Comparison of ENCODE assay signal across 12 cellular contexts in the genomic region with DNA sequence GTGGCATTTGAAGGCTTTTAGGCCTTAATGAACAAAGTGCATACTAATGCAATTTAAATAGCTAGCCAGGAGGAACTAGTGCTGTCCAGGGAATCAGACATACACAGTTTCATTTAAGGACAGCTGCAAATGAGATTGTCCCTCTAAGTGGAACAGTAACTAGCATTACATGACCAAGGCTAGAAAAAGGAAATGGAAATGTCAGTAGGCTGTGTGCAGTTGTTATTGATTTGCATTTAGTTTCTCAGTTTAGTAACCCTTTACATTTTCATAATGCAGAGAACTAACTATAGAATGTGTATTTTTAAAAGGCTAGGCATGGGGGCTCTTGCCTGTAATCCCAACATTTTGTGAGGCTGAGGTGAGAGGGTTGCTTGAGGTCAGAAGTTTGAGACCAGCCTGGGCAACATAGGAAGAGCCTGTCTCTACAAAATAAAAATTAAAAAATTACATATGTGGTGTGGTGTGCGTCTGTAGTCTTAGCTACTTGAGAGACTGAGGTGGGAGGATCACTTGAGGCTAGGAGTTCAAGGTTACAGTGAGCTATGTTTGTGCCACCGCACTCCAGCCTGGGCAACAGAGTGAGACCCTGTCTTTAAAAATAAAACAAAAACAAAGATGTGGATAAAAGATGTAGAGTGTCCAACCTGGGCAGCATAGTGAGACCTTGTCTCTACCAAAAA.
DNase-seq lines count a peak whose midpoint lies in the region; ATAC-seq and TF ChIP-seq lines count a peak whose summit lies in the region.
"Had no signal": no experiment of that assay in that cellular context is flagged by ENCODE, and none has a peak within 500 bp of the region (broad histone marks: within the 10 kb centered on the region; RNA-seq: fewer than 3 reads in every experiment).

No MANE protein-coding gene starts in this region.

- H3K9me3 ChIP-seq in esophagus muscularis mucosa = no peaks in the 10 kb centered on the region
- H3K9me3 ChIP-seq: prostate gland, SK-N-SH had no signal

- H3K4me3 ChIP-seq in esophagus muscularis mucosa = no peak overlapping the region
- H3K4me3 ChIP-seq: prostate gland had no signal

- TF ChIP-seq POLR2A in esophagus muscularis mucosa (IDR thresholded peaks at IDR 0.05; ENCODE audit: low read depth) = no peak

- H3K36me3 Mint-ChIP-seq in CD14-positive monocyte = peaks cover 70 to 73% of the 10 kb centered on the region in 2 donors
- H3K36me3 Mint-ChIP-seq in nephron progenitor cell (ENCODE audit: low read depth) = peaks cover 43% of the 10 kb centered on the region

- H3K27ac Mint-ChIP-seq in CD14-positive monocyte (peak overlapping the region in 4 of 7 donors; percentile 5 to 54 (median 35)), nephron progenitor cell (no peak overlapping the region)

- intact Hi-C loops in CD14-positive monocyte (cut with micrococcal nuclease) = no loop called here
- intact Hi-C loops in esophagus muscularis mucosa (cut with DNase I) = no loop called here

- H3K4me1 ChIP-seq in esophagus muscularis mucosa = peaks cover 0 to 10% (median 9%) of the 10 kb centered on the region in 4 donors
- H3K4me1 ChIP-seq: prostate gland had no signal

- no peak for TF ChIP-seq CTCF in CD14-positive monocyte (IDR thresholded peaks at IDR 0.05)
- no peak for TF ChIP-seq CTCF in esophagus muscularis mucosa (IDR thresholded peaks at IDR 0.05)
- TF ChIP-seq CTCF in nephron progenitor cell (IDR thresholded peaks at IDR 0.05) = no peak

- no peak for TF ChIP-seq EP300 in esophagus muscularis mucosa (IDR thresholded peaks at IDR 0.05)

- in situ Hi-C loops in KBM-7 (cut with MboI; ENCODE audit: low pct_unique_long_range_greater_than_20kb, low sequenced_read_pairs) = no loop called here

- 93% methylated on average over 2 of the region's 2 CpGs for WGBS in esophagus muscularis mucosa

- DNase-seq in CD14-positive monocyte (ENCODE audit: low spot score) = no peak
- no peak for DNase-seq in KBM-7
- no peak for DNase-seq in esophagus muscularis mucosa (ENCODE audit: extremely low spot score)
- DNase-seq in nephron progenitor cell = no peak
- DNase-seq in OCI-M2 (lab: John Stamatoyannopoulos, UW; ENCODE audit: unreplicated experiment) = no peak
- DNase-seq: GF-D8, SK-N-SH had no signal

- no peaks in the 10 kb centered on the region for H3K9me3 Mint-ChIP-seq in CD14-positive monocyte
- H3K9me3 Mint-ChIP-seq in nephron progenitor cell = no peaks in the 10 kb centered on the region

- H3K4me1 Mint-ChIP-seq in CD14-positive monocyte (no peaks in the 10 kb centered on the region), nephron progenitor cell (peaks cover 3% of the 10 kb centered on the region)

- H3K27me3 Mint-ChIP-seq in CD14-positive monocyte (ENCODE audit: low read depth in 3 of 3) (no peaks in the 10 kb centered on the region), nephron progenitor cell (ENCODE audit: low read depth, poor library complexity) (no peaks in the 10 kb centered on the region)

- H3K27me3 ChIP-seq in esophagus muscularis mucosa = no peaks in the 10 kb centered on the region

- H3K4me3 Mint-ChIP-seq in CD14-positive monocyte (no peak overlapping the region), nephron progenitor cell (no peak overlapping the region)

- peaks cover 4 to 45% (median 11%) of the 10 kb centered on the region in 4 donors for H3K36me3 ChIP-seq in esophagus muscularis mucosa
- H3K36me3 ChIP-seq: prostate gland had no signal

- H3K27ac ChIP-seq in esophagus muscularis mucosa (replicated peaks in 1 of 4) = no peak overlapping the region
- H3K27ac ChIP-seq: prostate gland had no signal

- ATAC-seq in GM18909 (IDR thresholded peaks at IDR 0.05; ENCODE audit: poor library complexity, unreplicated experiment) = peak; percentile 96
- peak; percentile 97 for ATAC-seq in HG02571 (IDR thresholded peaks at IDR 0.05; ENCODE audit: unreplicated experiment)
- peak; percentile 95 for ATAC-seq in HG03378 (IDR thresholded peaks at IDR 0.05; ENCODE audit: unreplicated experiment)
- ATAC-seq: left lobe of liver had no signal
